In genomic region chr13:49403966-49404365, GRCh38 we compare ENCODE assay signal across 19 cellular contexts. TPM values are rescaled to one million over a fixed set of nuclear protein-coding genes. Genes with fewer than 3 reads are reported as not detected.
DNase-seq lines count a peak whose midpoint lies in the region; ATAC-seq, FAIRE-seq and TF ChIP-seq lines count a peak whose summit lies in the region.
"Had no signal": no experiment of that assay in that cellular context is flagged by ENCODE, and none has a peak within 500 bp of the region (broad histone marks: within the 10 kb centered on the region; RNA-seq: fewer than 3 reads in every experiment).

No MANE protein-coding gene starts in this region.

- H3K27ac ChIP-seq in rectal smooth muscle tissue (ENCODE audit: low read depth, low read length): peak overlapping the region; percentile 19
- H3K27ac ChIP-seq: 22Rv1, A549, C4-2B, GM23248 had no signal

- no peaks in the 10 kb centered on the region for H3K27me3 ChIP-seq in bronchial epithelial cell (ENCODE audit: control insufficient read depth, insufficient read depth, low read length)
- no peaks in the 10 kb centered on the region for H3K27me3 ChIP-seq in rectal smooth muscle tissue (ENCODE audit: control insufficient read depth, insufficient read depth, low read length)

- FAIRE-seq in bronchial epithelial cell (lab: Jason Lieb, UNC): peak; percentile 13
- FAIRE-seq: A549, D721Med, GM12891, H54 had no signal

- no peaks in the 10 kb centered on the region for H3K4me1 Mint-ChIP-seq in activated CD4-positive, alpha-beta T cell treated with anti-CD3 and anti-CD28 coated beads, Interleukin-2, amount 10 ng/mL, durations not matched to agents 24 days and 14 days

- no peak overlapping the region for H3K4me3 Mint-ChIP-seq in activated CD4-positive, alpha-beta T cell treated with anti-CD3 and anti-CD28 coated beads, Interleukin-2, amount 10 ng/mL, durations not matched to agents 24 days and 14 days
- H3K4me3 Mint-ChIP-seq: CD4-positive, alpha-beta T cell had no signal

- ATAC-seq in HG03175 (IDR thresholded peaks at IDR 0.05; ENCODE audit: unreplicated experiment) (no peak), HG02870 (IDR thresholded peaks at IDR 0.05; ENCODE audit: unreplicated experiment) (no peak), HG02759 (IDR thresholded peaks at IDR 0.05; ENCODE audit: unreplicated experiment) (no peak)
- ATAC-seq: A549 had no signal

- intact Hi-C loops in activated CD4-positive, alpha-beta T cell treated with anti-CD3 and anti-CD28 coated beads, Interleukin-2, amount 10 ng/mL, durations not matched to agents 24 days and 14 days (cut with micrococcal nuclease): no loop called here
- intact Hi-C loops in cardiac septum (cut with DNase I): no loop called here

- no peak overlapping the region for H3K27ac Mint-ChIP-seq in activated CD4-positive, alpha-beta T cell treated with anti-CD3 and anti-CD28 coated beads, Interleukin-2, amount 10 ng/mL, durations not matched to agents 24 days and 14 days
- H3K27ac Mint-ChIP-seq: CD4-positive, alpha-beta T cell had no signal

- H3K36me3 Mint-ChIP-seq in activated CD4-positive, alpha-beta T cell treated with anti-CD3 and anti-CD28 coated beads, Interleukin-2, amount 10 ng/mL, durations not matched to agents 24 days and 14 days (ENCODE audit: low read depth): no peaks in the 10 kb centered on the region

- peaks cover 14% of the 10 kb centered on the region for H3K9me3 Mint-ChIP-seq in activated CD4-positive, alpha-beta T cell treated with anti-CD3 and anti-CD28 coated beads, Interleukin-2, amount 10 ng/mL, durations not matched to agents 24 days and 14 days

- DNase-seq in activated CD4-positive, alpha-beta T cell treated with anti-CD3 and anti-CD28 coated beads, Interleukin-2, amount 10 ng/mL, durations not matched to agents 24 days and 14 days: peak; percentile 29
- DNase-seq in activated CD4-positive, alpha-beta T cell treated with anti-CD3 and anti-CD28 coated beads, Interleukin-2, amount 50 U/mL, for 1 hour: no peak
- DNase-seq in bronchial epithelial cell (ENCODE audit: low read depth) (no peak), cardiac septum (ENCODE audit: low spot score) (no peak)
- DNase-seq: AML-193; Caco-2; CD4-positive, alpha-beta T cell; GM23248; HCEC 1CT had no signal

- TF ChIP-seq CTCF in bronchial epithelial cell (IDR thresholded peaks at IDR 0.05; ENCODE audit: insufficient read depth, low read length, severe bottlenecking): no peak

- H3K4me3 ChIP-seq in bronchial epithelial cell (ENCODE audit: low read depth, low read length) (no peak overlapping the region), rectal smooth muscle tissue (ENCODE audit: low read length) (no peak overlapping the region)
- H3K4me3 ChIP-seq: A549, GM23248 had no signal

- peaks cover 4% of the 10 kb centered on the region for H3K4me1 ChIP-seq in rectal smooth muscle tissue (ENCODE audit: control insufficient read depth, insufficient read depth, low read length)
- H3K4me1 ChIP-seq: A549 had no signal

- H3K36me3 ChIP-seq in bronchial epithelial cell (ENCODE audit: control insufficient read depth, insufficient read depth, low read length): no peaks in the 10 kb centered on the region
- H3K36me3 ChIP-seq in rectal smooth muscle tissue (ENCODE audit: control insufficient read depth, insufficient read depth, low read length): no peaks in the 10 kb centered on the region

- no peak overlapping the region for H3K9ac ChIP-seq in rectal smooth muscle tissue (ENCODE audit: low read length)
- H3K9ac ChIP-seq: GM23248 had no signal

- H3K27me3 Mint-ChIP-seq in activated CD4-positive, alpha-beta T cell treated with anti-CD3 and anti-CD28 coated beads, Interleukin-2, amount 10 ng/mL, durations not matched to agents 24 days and 14 days: peaks cover 1% of the 10 kb centered on the region
- H3K27me3 Mint-ChIP-seq: CD4-positive, alpha-beta T cell had no signal

RNA-seq across cellular contexts. Expression of gene CAB39L, which starts 39.9 kb away (rescaled TPM):
- 5.7 and 6.8 TPM in 2 replicates for total RNA-seq in activated CD4-positive, alpha-beta T cell treated with anti-CD3 and anti-CD28 coated beads, Interleukin-2, amount 10 ng/mL, durations not matched to agents 24 days and 14 days
- total RNA-seq in bronchial epithelial cell: 6.6 and 8.6 TPM in 2 replicates
- total RNA-seq in cardiac septum: 9.8 TPM

RNA-seq across cellular contexts. Expression of gene SETDB2, which starts 40.1 kb away (rescaled TPM):
- 13.4 and 14.5 TPM in 2 replicates for total RNA-seq in activated CD4-positive, alpha-beta T cell treated with anti-CD3 and anti-CD28 coated beads, Interleukin-2, amount 10 ng/mL, durations not matched to agents 24 days and 14 days
- total RNA-seq in bronchial epithelial cell (5.2 and 5.3 TPM in 2 replicates), cardiac septum (11.2 TPM)
